Comparison of ENCODE assay signal across 9 cellular contexts in genomic region chr18:27750014-27750413, GRCh38.
A peak's percentile ranks its signal among the peaks of the same experiment; 100 is the strongest.
DNase-seq lines count a peak whose midpoint lies in the region; ATAC-seq and TF ChIP-seq lines count a peak whose summit lies in the region.
"Had no signal": no experiment of that assay in that cellular context is flagged by ENCODE, and none has a peak within 500 bp of the region (broad histone marks: within the 10 kb centered on the region; RNA-seq: fewer than 3 reads in every experiment).

No MANE protein-coding gene starts in this region.

- no peak overlapping the region for H3K27ac Mint-ChIP-seq in activated CD8-positive, alpha-beta T cell treated with anti-CD3 and anti-CD28 coated beads for 36 hours
- no peak overlapping the region for H3K27ac Mint-ChIP-seq in activated CD8-positive, alpha-beta T cell treated with anti-CD3 and anti-CD28 coated beads, Interleukin-2, amount 10 ng/mL, durations not matched to agents 7 days and 5 days
- no peak overlapping the region for H3K27ac Mint-ChIP-seq in chondrocyte (ENCODE audit: unreplicated experiment)
- no peak overlapping the region for H3K27ac Mint-ChIP-seq in naive thymus-derived CD4-positive, alpha-beta T cell
- H3K27ac Mint-ChIP-seq: activated naive CD4-positive, alpha-beta T cell treated with anti-CD3 and anti-CD28 coated beads, Interleukin-2, amount 50 U/mL, for 24 hours had no signal

- TF ChIP-seq CTCF in activated CD8-positive, alpha-beta T cell treated with anti-CD3 and anti-CD28 coated beads for 36 hours (IDR thresholded peaks at IDR 0.05): no peak
- TF ChIP-seq CTCF in chondrocyte (IDR thresholded peaks at IDR 0.05): peak; percentile 92
- TF ChIP-seq CTCF in vagina (IDR thresholded peaks at IDR 0.05): no peak

- H3K27ac ChIP-seq in vagina: no peak overlapping the region
- no peak overlapping the region for H3K27ac ChIP-seq in naive thymus-derived CD4-positive, alpha-beta T cell (ENCODE audit: low read depth, low read length)

- POLR2A ChIA-PET in activated CD8-positive, alpha-beta T cell treated with anti-CD3 and anti-CD28 coated beads for 36 hours (lab: Charles Lee): no interaction called here
- POLR2A ChIA-PET in activated CD8-positive, alpha-beta T cell treated with anti-CD3 and anti-CD28 coated beads, Interleukin-2, amount 10 ng/mL, durations not matched to agents 7 days and 5 days (lab: Charles Lee): no interaction called here
- POLR2A ChIA-PET in naive thymus-derived CD4-positive, alpha-beta T cell (lab: Charles Lee): no interaction called here

- intact Hi-C loops in activated CD8-positive, alpha-beta T cell treated with anti-CD3 and anti-CD28 coated beads for 36 hours (cut with micrococcal nuclease): no loop called here
- intact Hi-C loops in vagina (cut with DNase I): no loop called here
- intact Hi-C loops in naive thymus-derived CD4-positive, alpha-beta T cell (cut with micrococcal nuclease): no loop called here

- H3K36me3 ChIP-seq in vagina: no peaks in the 10 kb centered on the region
- H3K36me3 ChIP-seq in naive thymus-derived CD4-positive, alpha-beta T cell (ENCODE audit: control insufficient read depth in 2 of 3, insufficient read depth in 3 of 3, low read length in 3 of 3): no peaks in the 10 kb centered on the region

- H3K4me3 Mint-ChIP-seq in activated CD8-positive, alpha-beta T cell treated with anti-CD3 and anti-CD28 coated beads for 36 hours: no peak overlapping the region
- no peak overlapping the region for H3K4me3 Mint-ChIP-seq in activated CD8-positive, alpha-beta T cell treated with anti-CD3 and anti-CD28 coated beads, Interleukin-2, amount 10 ng/mL, durations not matched to agents 7 days and 5 days
- H3K4me3 Mint-ChIP-seq in chondrocyte (ENCODE audit: unreplicated experiment): no peak overlapping the region
- H3K4me3 Mint-ChIP-seq in naive thymus-derived CD4-positive, alpha-beta T cell: no peak overlapping the region
- H3K4me3 Mint-ChIP-seq: activated naive CD4-positive, alpha-beta T cell treated with anti-CD3 and anti-CD28 coated beads, Interleukin-2, amount 50 U/mL, for 24 hours had no signal

- CTCF ChIA-PET in activated CD8-positive, alpha-beta T cell treated with anti-CD3 and anti-CD28 coated beads for 36 hours (lab: Charles Lee): interaction anchor here (0.8 to 1.7 kb wide), 2 partner anchors 66 to 145 kb away, joined by 4 to 5 read pairs; no protein-coding TSS in a partner anchor
- CTCF ChIA-PET in activated CD8-positive, alpha-beta T cell treated with anti-CD3 and anti-CD28 coated beads, Interleukin-2, amount 10 ng/mL, durations not matched to agents 7 days and 5 days (lab: Charles Lee): no interaction called here
- CTCF ChIA-PET in naive thymus-derived CD4-positive, alpha-beta T cell (lab: Charles Lee): no interaction called here

- no peaks in the 10 kb centered on the region for H3K9me3 ChIP-seq in vagina
- H3K9me3 ChIP-seq in naive thymus-derived CD4-positive, alpha-beta T cell (ENCODE audit: control insufficient read depth in 2 of 3, low read length in 3 of 3): no peaks in the 10 kb centered on the region

- H3K36me3 Mint-ChIP-seq in activated CD8-positive, alpha-beta T cell treated with anti-CD3 and anti-CD28 coated beads for 36 hours (ENCODE audit: low read depth): no peaks in the 10 kb centered on the region
- no peaks in the 10 kb centered on the region for H3K36me3 Mint-ChIP-seq in activated CD8-positive, alpha-beta T cell treated with anti-CD3 and anti-CD28 coated beads, Interleukin-2, amount 10 ng/mL, durations not matched to agents 7 days and 5 days (ENCODE audit: low read depth)
- H3K36me3 Mint-ChIP-seq in chondrocyte (ENCODE audit: low read depth): no peaks in the 10 kb centered on the region
- H3K36me3 Mint-ChIP-seq in naive thymus-derived CD4-positive, alpha-beta T cell: peaks cover 0 to 4% (median 0%) of the 10 kb centered on the region in 5 donors
- H3K36me3 Mint-ChIP-seq: activated naive CD4-positive, alpha-beta T cell treated with anti-CD3 and anti-CD28 coated beads, Interleukin-2, amount 50 U/mL, for 24 hours had no signal

- no peak for TF ChIP-seq POLR2A in vagina (IDR thresholded peaks at IDR 0.05)

- no peak overlapping the region for H3K4me3 ChIP-seq in vagina
- no peak overlapping the region for H3K4me3 ChIP-seq in naive thymus-derived CD4-positive, alpha-beta T cell (ENCODE audit: low read length)

- no peaks in the 10 kb centered on the region for H3K27me3 Mint-ChIP-seq in activated CD8-positive, alpha-beta T cell treated with anti-CD3 and anti-CD28 coated beads for 36 hours
- H3K27me3 Mint-ChIP-seq in activated CD8-positive, alpha-beta T cell treated with anti-CD3 and anti-CD28 coated beads, Interleukin-2, amount 10 ng/mL, durations not matched to agents 7 days and 5 days (ENCODE audit: low read depth): no peaks in the 10 kb centered on the region
- H3K27me3 Mint-ChIP-seq in chondrocyte (ENCODE audit: low read depth): no peaks in the 10 kb centered on the region
- no peaks in the 10 kb centered on the region for H3K27me3 Mint-ChIP-seq in naive thymus-derived CD4-positive, alpha-beta T cell
- H3K27me3 Mint-ChIP-seq: activated naive CD4-positive, alpha-beta T cell treated with anti-CD3 and anti-CD28 coated beads, Interleukin-2, amount 50 U/mL, for 24 hours had no signal

- no peak for ATAC-seq in activated CD8-positive, alpha-beta T cell treated with anti-CD3 and anti-CD28 coated beads for 36 hours
- no peak for ATAC-seq in activated CD8-positive, alpha-beta T cell treated with anti-CD3 and anti-CD28 coated beads, Interleukin-2, amount 10 ng/mL, durations not matched to agents 7 days and 5 days
- no peak for ATAC-seq in naive thymus-derived CD4-positive, alpha-beta T cell

- H3K9me3 Mint-ChIP-seq in activated CD8-positive, alpha-beta T cell treated with anti-CD3 and anti-CD28 coated beads for 36 hours: peaks cover 9% of the 10 kb centered on the region
- H3K9me3 Mint-ChIP-seq in activated CD8-positive, alpha-beta T cell treated with anti-CD3 and anti-CD28 coated beads, Interleukin-2, amount 10 ng/mL, durations not matched to agents 7 days and 5 days (ENCODE audit: insufficient read depth): peaks cover 7% of the 10 kb centered on the region
- no peaks in the 10 kb centered on the region for H3K9me3 Mint-ChIP-seq in chondrocyte (ENCODE audit: low read depth)
- H3K9me3 Mint-ChIP-seq in naive thymus-derived CD4-positive, alpha-beta T cell: peaks cover 2 to 28% (median 5%) of the 10 kb centered on the region in 11 donors

- peak; percentile 11 for DNase-seq in activated CD8-positive, alpha-beta T cell treated with anti-CD3 and anti-CD28 coated beads for 36 hours
- DNase-seq in activated CD8-positive, alpha-beta T cell treated with anti-CD3 and anti-CD28 coated beads, Interleukin-2, amount 10 ng/mL, durations not matched to agents 7 days and 5 days: no peak
- peak; percentile 7 to 61 for DNase-seq in NCI-H526 (lab: John Stamatoyannopoulos, UW)
- no peak for DNase-seq in chondrocyte (ENCODE audit: low spot score)
- DNase-seq in mucosa of gallbladder (ENCODE audit: low spot score): peak; percentile 54
- no peak for DNase-seq in vagina (ENCODE audit: extremely low spot score in 2 of 2)
- no peak for DNase-seq in naive thymus-derived CD4-positive, alpha-beta T cell
- no peak for DNase-seq in activated CD8-positive, alpha-beta memory T cell treated with anti-CD3 and anti-CD28 coated beads, Interleukin-2, amount 50 U/mL, for 4 hours

- H3K4me1 ChIP-seq in vagina: no peaks in the 10 kb centered on the region
- H3K4me1 ChIP-seq in naive thymus-derived CD4-positive, alpha-beta T cell (ENCODE audit: control insufficient read depth in 2 of 2, insufficient read depth in 2 of 2, low read length in 2 of 2): no peaks in the 10 kb centered on the region

- H3K27me3 ChIP-seq in vagina: no peaks in the 10 kb centered on the region
- no peaks in the 10 kb centered on the region for H3K27me3 ChIP-seq in naive thymus-derived CD4-positive, alpha-beta T cell (ENCODE audit: control insufficient read depth in 2 of 2, insufficient read depth in 2 of 2, low read length in 2 of 2)

- no peaks in the 10 kb centered on the region for H3K4me1 Mint-ChIP-seq in activated CD8-positive, alpha-beta T cell treated with anti-CD3 and anti-CD28 coated beads for 36 hours (ENCODE audit: low read depth)
- no peaks in the 10 kb centered on the region for H3K4me1 Mint-ChIP-seq in activated CD8-positive, alpha-beta T cell treated with anti-CD3 and anti-CD28 coated beads, Interleukin-2, amount 10 ng/mL, durations not matched to agents 7 days and 5 days (ENCODE audit: low read depth)
- H3K4me1 Mint-ChIP-seq in chondrocyte (ENCODE audit: low read depth): peaks cover 9% of the 10 kb centered on the region
- no peaks in the 10 kb centered on the region for H3K4me1 Mint-ChIP-seq in naive thymus-derived CD4-positive, alpha-beta T cell
- H3K4me1 Mint-ChIP-seq: activated naive CD4-positive, alpha-beta T cell treated with anti-CD3 and anti-CD28 coated beads, Interleukin-2, amount 50 U/mL, for 24 hours had no signal

Comparison
In these comparisons a context has a peak if more than half of its experiments do, and no peak if none do; other contexts are left out.
1. DNase-seq: peak in activated CD8-positive, alpha-beta T cell treated with anti-CD3 and anti-CD28 coated beads for 36 hours (single experiment), NCI-H526 (2 of 2) and mucosa of gallbladder (single experiment); none in activated CD8-positive, alpha-beta T cell treated with anti-CD3 and anti-CD28 coated beads, Interleukin-2, amount 10 ng/mL, durations not matched to agents 7 days and 5 days (single experiment), chondrocyte (single experiment), vagina (0 of 2), naive thymus-derived CD4-positive, alpha-beta T cell (0 of 9) and activated CD8-positive, alpha-beta memory T cell treated with anti-CD3 and anti-CD28 coated beads, Interleukin-2, amount 50 U/mL, for 4 hours (single experiment).